7 cellular contexts compared by ENCODE assay signal in the genomic region with DNA sequence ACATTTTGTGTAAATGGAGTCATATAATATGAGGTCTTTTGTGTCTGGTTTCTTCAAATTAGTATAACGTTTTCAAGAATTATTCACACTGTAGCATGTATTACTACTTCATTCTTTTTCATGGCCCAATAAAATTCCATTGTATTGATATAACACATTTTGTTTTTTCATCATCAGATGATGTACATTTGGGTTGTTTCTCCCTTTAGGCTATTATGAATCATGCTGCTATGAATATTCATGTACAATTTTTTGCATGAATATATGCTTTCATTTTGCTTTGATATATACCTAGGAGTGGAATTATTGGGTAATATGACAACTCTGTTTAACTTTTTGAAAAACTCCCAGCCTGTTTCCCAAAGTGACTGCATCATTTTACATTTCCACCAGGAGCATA.
"Had no signal": no experiment of that assay in that cellular context is flagged by ENCODE, and none has a peak within 500 bp of the region (broad histone marks: within the 10 kb centered on the region; RNA-seq: fewer than 3 reads in every experiment).

No MANE protein-coding gene starts in this region.

- H3K27ac Mint-ChIP-seq: GM23338, H9 had no signal

- ATAC-seq: GM23338 had no signal

- H3K4me1 Mint-ChIP-seq: GM23338 had no signal

- H3K9me3 Mint-ChIP-seq: GM23338, H9 had no signal

- H3K4me3 ChIP-seq: GM23338 had no signal

- FAIRE-seq: H1, H54, HTR-8/SVneo had no signal

- H2AFZ ChIP-seq: GM23338 had no signal

- DNase-seq: H9, HCEC 1CT, IMR-90 had no signal

- H3K4me3 Mint-ChIP-seq: GM23338, H9 had no signal

- H3K4me2 ChIP-seq: GM23338 had no signal
